Comparison of ENCODE assay signal across 25 cellular contexts in genomic region chr20:45056473-45057148, GRCh38. TPM values are rescaled to one million over a fixed set of nuclear protein-coding genes. Genes with fewer than 3 reads are reported as not detected.
DNase-seq lines count a peak whose midpoint lies in the region; ATAC-seq and TF ChIP-seq lines count a peak whose summit lies in the region.
"Had no signal": no experiment of that assay in that cellular context is flagged by ENCODE, and none has a peak within 500 bp of the region (broad histone marks: within the 10 kb centered on the region; RNA-seq: fewer than 3 reads in every experiment).

No MANE protein-coding gene starts in this region.

- H3K4me1 ChIP-seq in PC-9 (replicated peaks; ENCODE audit: insufficient read depth) (peaks cover 10% of the 10 kb centered on the region), smooth muscle cell (ENCODE audit: low read depth) (peaks cover 14% of the 10 kb centered on the region)
- H3K4me1 ChIP-seq in effector memory CD4-positive, alpha-beta T cell (ENCODE audit: control insufficient read depth, insufficient read depth, low read length, poor library complexity, severe bottlenecking): peaks cover 26% of the 10 kb centered on the region

- H4K20me1 ChIP-seq in PC-9 (ENCODE audit: insufficient read depth) (no peaks in the 10 kb centered on the region), smooth muscle cell (ENCODE audit: low read depth) (no peaks in the 10 kb centered on the region)

- no peak overlapping the region for H3K9ac ChIP-seq in smooth muscle cell (ENCODE audit: low read depth)

- H3K4me2 ChIP-seq in PC-9 (no peak overlapping the region), smooth muscle cell (no peak overlapping the region)

- CTCF ChIA-PET in CD4-positive, alpha-beta T cell (lab: Charles Lee): interaction anchor here (2.4 kb wide), 1 partner anchor 13 kb away, joined by 9 read pairs; no protein-coding TSS in a partner anchor
- CTCF ChIA-PET in PC-9 (lab: Charles Lee): interaction anchor here (1.1 kb wide), 1 partner anchor 237 kb away, joined by 3 read pairs; no protein-coding TSS in a partner anchor

- no peaks in the 10 kb centered on the region for H3K9me2 ChIP-seq in PC-9 (ENCODE audit: insufficient read depth)

- H3K36me3 Mint-ChIP-seq in CD4-positive, alpha-beta T cell (ENCODE audit: low read depth): peaks cover 95% of the 10 kb centered on the region
- no peaks in the 10 kb centered on the region for H3K36me3 Mint-ChIP-seq in IgD-negative memory B cell
- H3K36me3 Mint-ChIP-seq in activated T-helper 17 cell treated with anti-CD3 and anti-CD28 coated beads, Interleukin-2, amount 50 U/mL, for 72 hours (ENCODE audit: low read depth): peaks cover 99% of the 10 kb centered on the region
- H3K36me3 Mint-ChIP-seq in naive thymus-derived CD8-positive, alpha-beta T cell: peaks cover 4 to 86% (median 11%) of the 10 kb centered on the region in 3 donors

- peak overlapping the region; percentile 31 for H3K27ac Mint-ChIP-seq in CD4-positive, alpha-beta T cell
- peak overlapping the region; percentile 5 to 92 (median 53) for H3K27ac Mint-ChIP-seq in IgD-negative memory B cell
- peak overlapping the region; percentile 90 for H3K27ac Mint-ChIP-seq in activated T-helper 17 cell treated with anti-CD3 and anti-CD28 coated beads, Interleukin-2, amount 50 U/mL, for 72 hours
- peak overlapping the region; percentile 11 to 89 (median 75) for H3K27ac Mint-ChIP-seq in naive thymus-derived CD8-positive, alpha-beta T cell

- H3K4me3 ChIP-seq in PC-9 (no peak overlapping the region), smooth muscle cell (no peak overlapping the region)
- no peak overlapping the region for H3K4me3 ChIP-seq in effector memory CD4-positive, alpha-beta T cell (ENCODE audit: insufficient read depth, low read depth, low read length, poor library complexity, severe bottlenecking)
- H3K4me3 ChIP-seq: ascending aorta, skin epidermis, tibial artery had no signal

- intact Hi-C loops in CD4-positive, alpha-beta T cell (cut with DNase I, micrococcal nuclease): no loop called here
- intact Hi-C loops in PC-9 (cut with micrococcal nuclease; ENCODE audit: unreplicated experiment): no loop called here

- peaks cover 90% of the 10 kb centered on the region for H3K4me1 Mint-ChIP-seq in CD4-positive, alpha-beta T cell (ENCODE audit: low read depth)
- H3K4me1 Mint-ChIP-seq in IgD-negative memory B cell: peaks cover 52 to 67% (median 64%) of the 10 kb centered on the region in 3 donors
- peaks cover 70% of the 10 kb centered on the region for H3K4me1 Mint-ChIP-seq in activated T-helper 17 cell treated with anti-CD3 and anti-CD28 coated beads, Interleukin-2, amount 50 U/mL, for 72 hours
- H3K4me1 Mint-ChIP-seq in naive thymus-derived CD8-positive, alpha-beta T cell: peaks cover 42 to 91% (median 82%) of the 10 kb centered on the region in 4 donors

- WGBS in smooth muscle cell (ENCODE audit: low lambda C conversion rate): 97% methylated on average over 7 of the region's 7 CpGs

- no peak for ATAC-seq in CD4-positive, alpha-beta T cell (ENCODE audit: poor library complexity)
- ATAC-seq in activated T-helper 17 cell treated with anti-CD3 and anti-CD28 coated beads, Interleukin-2, amount 50 U/mL, for 72 hours (replicated peaks): no peak
- no peak for ATAC-seq in naive thymus-derived CD8-positive, alpha-beta T cell
- ATAC-seq in HG03439 (IDR thresholded peaks at IDR 0.05; ENCODE audit: unreplicated experiment): no peak
- ATAC-seq: left ventricle myocardium superior had no signal

- no peak overlapping the region for H3K27ac ChIP-seq in CD4-positive, alpha-beta T cell (ENCODE audit: low read depth, low read length)
- H3K27ac ChIP-seq in PC-9: no peak overlapping the region
- H3K27ac ChIP-seq in effector memory CD4-positive, alpha-beta T cell (ENCODE audit: insufficient read depth, low read length, poor library complexity, severe bottlenecking): no peak overlapping the region
- H3K27ac ChIP-seq in smooth muscle cell (ENCODE audit: low read depth): no peak overlapping the region
- H3K27ac ChIP-seq: ascending aorta, tibial artery had no signal

- no peaks in the 10 kb centered on the region for H3K27me3 ChIP-seq in CD4-positive, alpha-beta T cell (ENCODE audit: control insufficient read depth, insufficient read depth, low read length)
- no peaks in the 10 kb centered on the region for H3K27me3 ChIP-seq in PC-9 (ENCODE audit: insufficient read depth, low read depth)
- H3K27me3 ChIP-seq in effector memory CD4-positive, alpha-beta T cell (replicated peaks; ENCODE audit: control insufficient read depth, insufficient read depth, low read length, poor library complexity, severe bottlenecking): no peaks in the 10 kb centered on the region
- H3K27me3 ChIP-seq in smooth muscle cell (ENCODE audit: low read depth): no peaks in the 10 kb centered on the region
- H3K27me3 ChIP-seq: ascending aorta, tibial artery had no signal

- H3K9me3 Mint-ChIP-seq in CD4-positive, alpha-beta T cell: no peaks in the 10 kb centered on the region
- no peaks in the 10 kb centered on the region for H3K9me3 Mint-ChIP-seq in IgD-negative memory B cell
- no peaks in the 10 kb centered on the region for H3K9me3 Mint-ChIP-seq in activated T-helper 17 cell treated with anti-CD3 and anti-CD28 coated beads, Interleukin-2, amount 50 U/mL, for 72 hours
- H3K9me3 Mint-ChIP-seq in naive thymus-derived CD8-positive, alpha-beta T cell: no peaks in the 10 kb centered on the region
- H3K9me3 Mint-ChIP-seq: activated CD4-positive, alpha-beta T cell treated with anti-CD3 and anti-CD28 coated beads, Interleukin-2, amount 10 ng/mL, durations not matched to agents 7 days and 5 days had no signal

- H3K27me3 Mint-ChIP-seq in CD4-positive, alpha-beta T cell: no peaks in the 10 kb centered on the region
- no peaks in the 10 kb centered on the region for H3K27me3 Mint-ChIP-seq in IgD-negative memory B cell
- no peaks in the 10 kb centered on the region for H3K27me3 Mint-ChIP-seq in activated T-helper 17 cell treated with anti-CD3 and anti-CD28 coated beads, Interleukin-2, amount 50 U/mL, for 72 hours
- no peaks in the 10 kb centered on the region for H3K27me3 Mint-ChIP-seq in naive thymus-derived CD8-positive, alpha-beta T cell
- H3K27me3 Mint-ChIP-seq: activated CD4-positive, alpha-beta T cell treated with anti-CD3 and anti-CD28 coated beads, Interleukin-2, amount 10 ng/mL, durations not matched to agents 7 days and 5 days had no signal

- no peaks in the 10 kb centered on the region for H3K9me3 ChIP-seq in CD4-positive, alpha-beta T cell (ENCODE audit: control insufficient read depth, low read length)
- 0 out of 2 replicates have a peak, but pooled peaks cover 8% of the 10 kb centered on the region for H3K9me3 ChIP-seq in PC-9 (ENCODE audit: insufficient read depth, low read depth)
- no peaks in the 10 kb centered on the region for H3K9me3 ChIP-seq in effector memory CD4-positive, alpha-beta T cell (ENCODE audit: control insufficient read depth, low read length)
- no peaks in the 10 kb centered on the region for H3K9me3 ChIP-seq in smooth muscle cell (replicated peaks; ENCODE audit: low read depth)
- H3K9me3 ChIP-seq: ascending aorta, tibial artery had no signal

- TF ChIP-seq CTCF in CD4-positive, alpha-beta T cell (IDR thresholded peaks at IDR 0.05): no peak
- TF ChIP-seq CTCF in PC-9 (conservative IDR thresholded peaks at IDR 0.05) (no peak), smooth muscle cell (IDR thresholded peaks at IDR 0.05; ENCODE audit: borderline replicate concordance, insufficient read depth, poor library complexity, severe bottlenecking) (no peak)

- H3K79me2 ChIP-seq in PC-9 (ENCODE audit: low read depth): no peaks in the 10 kb centered on the region
- no peaks in the 10 kb centered on the region for H3K79me2 ChIP-seq in smooth muscle cell (ENCODE audit: low read depth)

- POLR2A ChIA-PET in CD4-positive, alpha-beta T cell (lab: Charles Lee): no interaction called here
- POLR2A ChIA-PET in naive thymus-derived CD8-positive, alpha-beta T cell (lab: Charles Lee): no interaction called here
- POLR2A ChIA-PET in PC-9 (lab: Charles Lee; ENCODE audit: unreplicated experiment): no interaction called here

- no TSS peak for BruUV-seq in PC-9 (replicated peaks; lab: Mats Ljungman, UMichigan)

- H2AFZ ChIP-seq in PC-9 (no peak overlapping the region), smooth muscle cell (ENCODE audit: low read depth) (no peak overlapping the region)

- H3K36me3 ChIP-seq in PC-9 (ENCODE audit: low read depth): peaks cover 13% of the 10 kb centered on the region; the same call in 1 of the 2 replicates
- H3K36me3 ChIP-seq in effector memory CD4-positive, alpha-beta T cell (ENCODE audit: control insufficient read depth, insufficient read depth, low read length): peaks cover 53% of the 10 kb centered on the region
- no peaks in the 10 kb centered on the region for H3K36me3 ChIP-seq in smooth muscle cell (ENCODE audit: low read depth)

- no peak overlapping the region for H3K4me3 Mint-ChIP-seq in CD4-positive, alpha-beta T cell
- H3K4me3 Mint-ChIP-seq in IgD-negative memory B cell: no peak overlapping the region
- no peak overlapping the region for H3K4me3 Mint-ChIP-seq in activated T-helper 17 cell treated with anti-CD3 and anti-CD28 coated beads, Interleukin-2, amount 50 U/mL, for 72 hours
- H3K4me3 Mint-ChIP-seq in naive thymus-derived CD8-positive, alpha-beta T cell: no peak overlapping the region
- H3K4me3 Mint-ChIP-seq: activated CD4-positive, alpha-beta T cell treated with anti-CD3 and anti-CD28 coated beads, Interleukin-2, amount 10 ng/mL, durations not matched to agents 7 days and 5 days had no signal

- DNase-seq in CD4-positive, alpha-beta T cell: no peak
- DNase-seq in naive thymus-derived CD8-positive, alpha-beta T cell: no peak
- DNase-seq in PC-9 (no peak), smooth muscle cell (lab: John Stamatoyannopoulos, UW; ENCODE audit: unreplicated experiment) (no peak)
- no peak for DNase-seq in effector memory CD4-positive, alpha-beta T cell
- DNase-seq: activated CD4-positive, alpha-beta T cell treated with anti-CD3 and anti-CD28 coated beads, Interleukin-2, amount 10 ng/mL, durations not matched to agents 7 days and 5 days; activated CD8-positive, alpha-beta memory T cell treated with anti-CD3 and anti-CD28 coated beads, Interleukin-2, amount 50 U/mL, for 4 hours; caudate nucleus; left ventricle myocardium superior; NCI-H187 treated with DMSO at 0.1 percent for 48 hours; NCI-H226; NCI-H774; OCI-M1; SIG-M5; stimulated activated CD4-positive, alpha-beta T cell treated with anti-CD3 and anti-CD28 coated beads, Interleukin-2, amount 100 ng/mL, for 48 hours; stimulated activated naive CD4-positive, alpha-beta T cell treated with Interleukin-2 at 50 U/mL for 16 hours; tibial artery had no signal

- H3F3A ChIP-seq in PC-9 (ENCODE audit: insufficient read depth, low read depth): peaks cover 15% of the 10 kb centered on the region
- H3F3A ChIP-seq in smooth muscle cell (ENCODE audit: low read depth): peaks cover 24% of the 10 kb centered on the region

RNA-seq across cellular contexts. Expression of gene KCNS1, which starts 44.3 kb away (rescaled TPM):
- total RNA-seq in CD4-positive, alpha-beta T cell: not detected
- polyA plus RNA-seq in IgD-negative memory B cell: not detected
- total RNA-seq in activated T-helper 17 cell treated with anti-CD3 and anti-CD28 coated beads, Interleukin-2, amount 50 U/mL, for 72 hours: under 1 TPM; 0.15 to 0.24 TPM
- total RNA-seq in naive thymus-derived CD8-positive, alpha-beta T cell: not detected
- not detected for polyA plus RNA-seq in naive thymus-derived CD8-positive, alpha-beta T cell
- 0.15 TPM in 1 of 2 replicates, not detected in the other for total RNA-seq in PC-9 (2021)
- 0.49 and 1.4 TPM in 2 replicates for total RNA-seq in smooth muscle cell
- 0.35 and 1.8 TPM in 2 replicates for polyA plus RNA-seq in smooth muscle cell
- total RNA-seq: activated CD4-positive, alpha-beta T cell treated with anti-CD3 and anti-CD28 coated beads, Interleukin-2, amount 10 ng/mL, durations not matched to agents 7 days and 5 days; ascending aorta; left ventricle myocardium superior; mononuclear cell had no signal

RNA-seq across cellular contexts. Expression of gene WFDC5, which starts 58.4 kb away (rescaled TPM):
- total RNA-seq in CD4-positive, alpha-beta T cell: not detected
- polyA plus RNA-seq in IgD-negative memory B cell (not detected), smooth muscle cell (not detected in 2 replicates)
- total RNA-seq in activated T-helper 17 cell treated with anti-CD3 and anti-CD28 coated beads, Interleukin-2, amount 50 U/mL, for 72 hours: 1 to 10 TPM in 1 of 2 donors, not detected in 1; 5.4 TPM
- not detected for total RNA-seq in naive thymus-derived CD8-positive, alpha-beta T cell
- polyA plus RNA-seq in naive thymus-derived CD8-positive, alpha-beta T cell: not detected
- total RNA-seq in PC-9 (2021) (not detected in 2 replicates), smooth muscle cell (not detected in 2 replicates)
- total RNA-seq: activated CD4-positive, alpha-beta T cell treated with anti-CD3 and anti-CD28 coated beads, Interleukin-2, amount 10 ng/mL, durations not matched to agents 7 days and 5 days; ascending aorta; frontal cortex; left ventricle myocardium superior; mononuclear cell; pulmonary artery endothelial cell had no signal

Comparison
In these comparisons a context has a peak if more than half of its experiments do, and no peak if none do; other contexts are left out.
1. H3K27ac Mint-ChIP-seq: peak in every context shown above with its lines; median percentile 90 in activated T-helper 17 cell treated with anti-CD3 and anti-CD28 coated beads, Interleukin-2, amount 50 U/mL, for 72 hours; 75 in naive thymus-derived CD8-positive, alpha-beta T cell; 53 in IgD-negative memory B cell; 31 in CD4-positive, alpha-beta T cell.